8 cellular contexts compared by ENCODE assay signal in genomic region chr12:132686831-132687210, GRCh38. TPM values are rescaled to one million over a fixed set of nuclear protein-coding genes. Genes with fewer than 3 reads are reported as not detected.
A peak's percentile ranks its signal among the peaks of the same experiment; 100 is the strongest.
DNase-seq lines count a peak whose midpoint lies in the region; ATAC-seq, FAIRE-seq and TF ChIP-seq lines count a peak whose summit lies in the region.

No MANE protein-coding gene starts in this region.

- no peak for FAIRE-seq in GM12878 (lab: Jason Lieb, UNC)

- TF ChIP-seq POLR2A in GM12878 (IDR thresholded peaks at IDR 0.05; ENCODE audit: low read depth, low read length), result no peak

- H3K79me2 ChIP-seq in GM12878 (ENCODE audit: control insufficient read depth, insufficient read depth, low read length), result peaks cover 47% of the 10 kb centered on the region

- 2% methylated on average over 30 of the region's 55 CpGs for WGBS in GM12878 (ENCODE audit: insufficient coverage, insufficient replicate concordance, low lambda C conversion rate, missing lambda C conversion rate)
- WGBS in lung, 2 donors, result 0 to 1% methylated on average over 15 to 55 of the region's 55 CpGs
- 0 to 1% methylated on average over 32 to 55 of the region's 55 CpGs for WGBS in aorta, 2 donors

- H3K9me3 Mint-ChIP-seq in CD8-positive, alpha-beta memory T cell, result no peaks in the 10 kb centered on the region

- ATAC-seq in GM19467 (IDR thresholded peaks at IDR 0.05; ENCODE audit: unreplicated experiment) (peak; percentile 14), GM12878 (peak; percentile 17), lung (ENCODE audit: insufficient read depth, low FRiP score) (peak; percentile 59), aorta (ENCODE audit: low FRiP score) (peak; percentile 12)

- intact Hi-C loops in GM12878 (cut with micrococcal nuclease; ENCODE audit: unreplicated experiment) (loop anchor here (1.0 to 2.0 kb wide), 3 partner anchors 14 to 73 kb away; partner anchors contain the start of gene PGAM5), aorta (cut with DNase I) (loop anchor here in 1 of 2 donors (2.0 kb wide), 1 partner anchor 24 kb away; the partner anchor contains the start of gene PGAM5)

- no peaks in the 10 kb centered on the region for H4K20me1 ChIP-seq in GM12878 (ENCODE audit: control insufficient read depth, insufficient read depth)

- no TSS peak for BruUV-seq in GM12878 (replicated peaks; lab: Mats Ljungman, UMichigan)

- TF ChIP-seq RAD21 in GM12878 (IDR thresholded peaks at IDR 0.05; ENCODE audit: insufficient read depth, low read depth, low read length), result no peak

- in situ Hi-C loops in GM12878 (cut with MboI), result no loop called here

- CTCF ChIA-PET in CD8-positive, alpha-beta memory T cell (lab: Charles Lee), result no interaction called here
- CTCF ChIA-PET in GM12878 (lab: Yijun Ruan, JAX), result no interaction called here

- H3K4me3 Mint-ChIP-seq in CD8-positive, alpha-beta memory T cell, result peak overlapping the region; percentile 55 to 95 (median 85)

- RAD21 ChIA-PET in GM12878 (lab: Charles Lee; ENCODE audit: unreplicated experiment), result no interaction called here

- no peak for DNase-seq in CD8-positive, alpha-beta memory T cell
- DNase-seq in HL-60 (ENCODE audit: low read depth in 1 of 2, low spot score in 1 of 2) (peak in 1 of 2 experiments; percentile 21), GM12878 (ENCODE audit: low read depth, low spot score) (no peak), lung (ENCODE audit: low spot score) (no peak), aorta (no peak), AG08396 (ENCODE audit: low spot score) (no peak), ecto neural progenitor cell (ENCODE audit: low spot score) (no peak)

- H3K4me1 Mint-ChIP-seq in CD8-positive, alpha-beta memory T cell, result peaks cover 15 to 30% (median 28%) of the 10 kb centered on the region in 3 donors

- peak overlapping the region; percentile 34 for H2AFZ ChIP-seq in GM12878 (ENCODE audit: control insufficient read depth, low read depth, low read length)

- no peaks in the 10 kb centered on the region for H3K27me3 ChIP-seq in CD8-positive, alpha-beta memory T cell (ENCODE audit: insufficient read depth, low read length, poor library complexity, severe bottlenecking)
- no peaks in the 10 kb centered on the region for H3K27me3 ChIP-seq in HL-60 (ENCODE audit: insufficient read depth, poor library complexity, severe bottlenecking)
- no peaks in the 10 kb centered on the region for H3K27me3 ChIP-seq in GM12878 (replicated peaks in 1 of 2; ENCODE audit: control insufficient read depth in 2 of 2, insufficient read depth in 2 of 2, low read length in 1 of 2)
- no peaks in the 10 kb centered on the region for H3K27me3 ChIP-seq in lung (ENCODE audit: control insufficient read depth, insufficient read depth)
- H3K27me3 ChIP-seq in aorta (ENCODE audit: control insufficient read depth in 1 of 2, insufficient read depth in 2 of 2, low read length in 1 of 2), result no peaks in the 10 kb centered on the region

- peak overlapping the region; percentile 59 for H3K27ac ChIP-seq in CD8-positive, alpha-beta memory T cell (ENCODE audit: low read depth, low read length)
- peak overlapping the region; percentile 82 for H3K27ac ChIP-seq in HL-60 (replicated peaks)
- peak overlapping the region; percentile 72 for H3K27ac ChIP-seq in GM12878 (ENCODE audit: control insufficient read depth, insufficient read depth)
- peak overlapping the region; percentile 64 to 75 for H3K27ac ChIP-seq in lung (ENCODE audit: low read depth in 1 of 2, low read length in 1 of 2)
- peak overlapping the region in 1 of 2 donors; percentile 24 for H3K27ac ChIP-seq in aorta (ENCODE audit: low read depth in 1 of 2, low read length in 2 of 2)

- POLR2A ChIA-PET in CD8-positive, alpha-beta memory T cell (lab: Charles Lee), result no interaction called here
- POLR2A ChIA-PET in GM12878 (lab: Charles Lee), result interaction anchor here (0.6 kb wide), 2 partner anchors 29 to 866 kb away, joined by 3 to 4 read pairs; no protein-coding TSS in a partner anchor

- H3K4me2 ChIP-seq in GM12878 (ENCODE audit: control insufficient read depth, insufficient read depth), result peak overlapping the region; percentile 74; the same call in 1 of the 2 replicates

- no peaks in the 10 kb centered on the region for H3K9me3 ChIP-seq in CD8-positive, alpha-beta memory T cell (ENCODE audit: low read length)
- H3K9me3 ChIP-seq in GM12878 (replicated peaks; ENCODE audit: control insufficient read depth, insufficient read depth, low read length) (peaks cover 8% of the 10 kb centered on the region; the same call in 2 of the 3 replicates), lung (ENCODE audit: control insufficient read depth in 2 of 2, insufficient read depth in 1 of 2, low read length in 1 of 2) (no peaks in the 10 kb centered on the region), aorta (ENCODE audit: control insufficient read depth, low read length) (no peaks in the 10 kb centered on the region)

- TF ChIP-seq CTCF in HL-60 (IDR thresholded peaks at IDR 0.05; ENCODE audit: insufficient read depth, low read length) (no peak), GM12878 (IDR thresholded peaks at IDR 0.05 in 2 of 3, conservative IDR thresholded peaks at IDR 0.05 in 1 of 3; ENCODE audit: control insufficient read depth in 2 of 3, extremely low read depth in 1 of 3, insufficient read depth in 1 of 3, low read depth in 3 of 3, low read length in 3 of 3) (no peak), lung (IDR thresholded peaks at IDR 0.05; ENCODE audit: control extremely low read depth, extremely low read depth) (no peak)

- peaks cover 0 to 1% (median 0%) of the 10 kb centered on the region in 3 donors for H3K36me3 Mint-ChIP-seq in CD8-positive, alpha-beta memory T cell

- peak overlapping the region; percentile 47 for H3K4me3 ChIP-seq in CD8-positive, alpha-beta memory T cell (ENCODE audit: low read length)
- H3K4me3 ChIP-seq in HL-60 (replicated peaks; ENCODE audit: insufficient read depth, low read length) (peak overlapping the region; percentile 71), GM12878 (peak overlapping the region; percentile 83), lung (peak overlapping the region; percentile 88), aorta (ENCODE audit: low read length in 2 of 2) (peak overlapping the region; percentile 55 to 98)

- no peaks in the 10 kb centered on the region for H3K27me3 Mint-ChIP-seq in CD8-positive, alpha-beta memory T cell

- peak overlapping the region; percentile 75 for H3K9ac ChIP-seq in GM12878 (ENCODE audit: control insufficient read depth, insufficient read depth, low read length)

- peaks cover 7% of the 10 kb centered on the region for H3K4me1 ChIP-seq in CD8-positive, alpha-beta memory T cell (ENCODE audit: insufficient read depth, low read length)
- H3K4me1 ChIP-seq in GM12878 (ENCODE audit: control insufficient read depth, insufficient read depth, low read length), result peaks cover 5% of the 10 kb centered on the region
- peaks cover 0 to 9% of the 10 kb centered on the region in 2 donors for H3K4me1 ChIP-seq in lung (ENCODE audit: control insufficient read depth in 2 of 2, insufficient read depth in 2 of 2, low read length in 2 of 2)
- H3K4me1 ChIP-seq in aorta (ENCODE audit: control insufficient read depth in 1 of 2, insufficient read depth in 2 of 2, low read length in 2 of 2), result no peaks in the 10 kb centered on the region

- SMC1A ChIA-PET in GM12878 (lab: Charles Lee; ENCODE audit: uncharacterized antibody, unreplicated experiment), result interaction anchor here (0.6 kb wide), 1 partner anchor 108 kb away, joined by 3 read pairs; no protein-coding TSS in a partner anchor

- TF ChIP-seq EP300 in GM12878 (IDR thresholded peaks at IDR 0.05; ENCODE audit: borderline replicate concordance in 1 of 2, control insufficient read depth in 1 of 2, low read depth in 2 of 2, low read length in 2 of 2), result no peak

- no peaks in the 10 kb centered on the region for H3K36me3 ChIP-seq in CD8-positive, alpha-beta memory T cell (ENCODE audit: insufficient read depth, low read length)
- H3K36me3 ChIP-seq in GM12878 (ENCODE audit: control insufficient read depth in 2 of 2, insufficient read depth in 2 of 2, low read length in 1 of 2) (peaks cover 0 to 3% of the 10 kb centered on the region in 2 experiments; a peak in 2 of 4 replicates), lung (ENCODE audit: control insufficient read depth in 2 of 2, insufficient read depth in 2 of 2, low read length in 2 of 2) (peaks cover 1 to 3% of the 10 kb centered on the region in 2 donors), aorta (ENCODE audit: control insufficient read depth in 1 of 2, insufficient read depth in 2 of 2, low read length in 1 of 2) (no peaks in the 10 kb centered on the region)

- no peak overlapping the region for H3K27ac Mint-ChIP-seq in CD8-positive, alpha-beta memory T cell

RNA-seq across cellular contexts. Expression of gene POLE, which starts 0.3 kb away (rescaled TPM):
- total RNA-seq in CD8-positive, alpha-beta memory T cell, result 100 to 1,000 TPM; 109 to 117 TPM
- 4.2 TPM for polyA plus RNA-seq in CD8-positive, alpha-beta memory T cell
- total RNA-seq in GM12878 (2013; cell fraction: nucleolus; rRNA removed), result 207 and 245 TPM in 2 replicates
- total RNA-seq in GM12878 (2014; rRNA removed) (56.1 and 69.6 TPM in 2 replicates), GM12878 (2014; rRNA removed; fragmentation: Illumina TruSeq; extraction: Trizol) (24.8 and 26.7 TPM in 2 replicates), GM12878 (2021) (86.8 and 103 TPM in 2 replicates), lung (10 to 100 TPM; 28.7 to 49.9 TPM), aorta (10 to 100 TPM; 33.0 to 46.8 TPM)
- polyA plus RNA-seq in GM12878 (2011; ENCODE audit: low read depth), result 26.2 TPM
- polyA plus RNA-seq in GM12878 (2011; rRNA removed) (21.4 and 43.6 TPM in 2 replicates), GM12878 (2014; fragmentation: Illumina TruSeq; extraction: Trizol) (29.8 and 50.0 TPM in 2 replicates), GM12878 (2014; fragmentation: Nextera tagmentation; extraction: Ambion mirVana) (1 to 10 TPM; 2.3 to 3.5 TPM), GM12878 (2014; rRNA removed) (84.2 and 91.5 TPM in 2 replicates), GM12878 (2016; fragmentation: Nextera tagmentation; extraction: Ambion mirVana) (10 to 100 TPM; 28.7 to 30.6 TPM), lung (10 to 100 TPM in 1 of 2 donors, 1 to 10 TPM in 1; 9.3 to 22.0 TPM), aorta (10 to 100 TPM in 1 of 2 donors, 1 to 10 TPM in 1; 7.5 to 41.4 TPM)
- polyA plus RNA-seq in GM12878 (2011; cell fraction: cytosol; rRNA removed), result 34.1 and 49.3 TPM in 2 replicates
- 389 and 485 TPM in 2 replicates for polyA plus RNA-seq in GM12878 (2011; cell fraction: nucleus; rRNA removed)
- polyA plus RNA-seq in GM12878 (2012), result 40.1 and 40.7 TPM in 2 replicates
- 94.9 and 113 TPM in 2 replicates for polyA minus RNA-seq in GM12878 (2011; rRNA and poly(A)+ RNA removed)
- polyA minus RNA-seq in GM12878 (2011; cell fraction: cytosol; rRNA and poly(A)+ RNA removed), result 56.0 and 75.9 TPM in 2 replicates
- 192 and 321 TPM in 2 replicates for polyA minus RNA-seq in GM12878 (2011; cell fraction: nucleus; rRNA and poly(A)+ RNA removed)

RNA-seq across cellular contexts. Expression of gene PXMP2, which starts 0.6 kb away (rescaled TPM):
- total RNA-seq in CD8-positive, alpha-beta memory T cell, result 10 to 100 TPM; 21.2 to 22.5 TPM
- 14.5 TPM for polyA plus RNA-seq in CD8-positive, alpha-beta memory T cell
- total RNA-seq in GM12878 (2013; cell fraction: nucleolus; rRNA removed), result 4.5 and 6.7 TPM in 2 replicates
- 61.5 and 65.0 TPM in 2 replicates for total RNA-seq in GM12878 (2014; rRNA removed)
- 37.6 and 38.1 TPM in 2 replicates for total RNA-seq in GM12878 (2014; rRNA removed; fragmentation: Illumina TruSeq; extraction: Trizol)
- 40.9 and 41.5 TPM in 2 replicates for total RNA-seq in GM12878 (2021)
- polyA plus RNA-seq in GM12878 (2011; ENCODE audit: low read depth), result 9.8 TPM
- 31.6 and 36.4 TPM in 2 replicates for polyA plus RNA-seq in GM12878 (2011; rRNA removed)
- 46.6 and 57.4 TPM in 2 replicates for polyA plus RNA-seq in GM12878 (2011; cell fraction: cytosol; rRNA removed)
- polyA plus RNA-seq in GM12878 (2011; cell fraction: nucleus; rRNA removed), result 25.1 and 30.4 TPM in 2 replicates
- polyA plus RNA-seq in GM12878 (2012), result 29.3 and 31.8 TPM in 2 replicates
- 18.4 and 42.6 TPM in 2 replicates for polyA plus RNA-seq in GM12878 (2014; fragmentation: Illumina TruSeq; extraction: Trizol)
- 10 to 100 TPM in 1 of 2 experiments, 1 to 10 TPM in 1; 4.0 to 10.3 TPM for polyA plus RNA-seq in GM12878 (2014; fragmentation: Nextera tagmentation; extraction: Ambion mirVana)
- 68.5 and 73.6 TPM in 2 replicates for polyA plus RNA-seq in GM12878 (2014; rRNA removed)
- 10 to 100 TPM; 66.7 to 97.8 TPM for polyA plus RNA-seq in GM12878 (2016; fragmentation: Nextera tagmentation; extraction: Ambion mirVana)
- 11.2 and 15.8 TPM in 2 replicates for polyA minus RNA-seq in GM12878 (2011; rRNA and poly(A)+ RNA removed)
- 9.6 and 11.4 TPM in 2 replicates for polyA minus RNA-seq in GM12878 (2011; cell fraction: cytosol; rRNA and poly(A)+ RNA removed)
- polyA minus RNA-seq in GM12878 (2011; cell fraction: nucleus; rRNA and poly(A)+ RNA removed), result 4.0 and 8.3 TPM in 2 replicates
- total RNA-seq in lung, result 10 to 100 TPM; 13.1 to 15.3 TPM
- polyA plus RNA-seq in lung, result 10 to 100 TPM in 1 of 2 donors, 1 to 10 TPM in 1; 5.6 to 13.3 TPM
- 10 to 100 TPM; 13.0 to 16.3 TPM for total RNA-seq in aorta
- 10 to 100 TPM; 23.8 to 70.7 TPM for polyA plus RNA-seq in aorta

RNA-seq across cellular contexts. Expression of gene PGAM5, which starts 23.8 kb away (rescaled TPM):
- total RNA-seq in CD8-positive, alpha-beta memory T cell, result 100 to 1,000 TPM in 1 of 2 experiments, 10 to 100 TPM in 1; 99.7 to 102 TPM
- 31.8 TPM for polyA plus RNA-seq in CD8-positive, alpha-beta memory T cell
- total RNA-seq in GM12878 (2013; cell fraction: nucleolus; rRNA removed), result 11.7 and 13.8 TPM in 2 replicates
- total RNA-seq in GM12878 (2014; rRNA removed) (71.2 and 81.8 TPM in 2 replicates), GM12878 (2014; rRNA removed; fragmentation: Illumina TruSeq; extraction: Trizol) (47.6 and 55.7 TPM in 2 replicates), GM12878 (2021) (79.7 and 90.9 TPM in 2 replicates), lung (10 to 100 TPM; 11.0 to 32.4 TPM), aorta (10 to 100 TPM; 12.9 to 17.3 TPM)
- polyA plus RNA-seq in GM12878 (2011; ENCODE audit: low read depth), result 13.7 TPM
- polyA plus RNA-seq in GM12878 (2011; rRNA removed) (16.2 and 27.7 TPM in 2 replicates), GM12878 (2014; fragmentation: Illumina TruSeq; extraction: Trizol) (16.5 and 44.3 TPM in 2 replicates), GM12878 (2014; fragmentation: Nextera tagmentation; extraction: Ambion mirVana) (10 to 100 TPM in 1 of 2 experiments, 1 to 10 TPM in 1; 9.6 to 16.4 TPM), GM12878 (2014; rRNA removed) (66.9 and 68.4 TPM in 2 replicates), GM12878 (2016; fragmentation: Nextera tagmentation; extraction: Ambion mirVana) (10 to 100 TPM in 1 of 2 experiments, 1 to 10 TPM in 1; 8.2 to 46.3 TPM), lung (10 to 100 TPM; 22.4 to 23.9 TPM), aorta (1 to 10 TPM; 6.6 to 7.8 TPM)
- polyA plus RNA-seq in GM12878 (2011; cell fraction: cytosol; rRNA removed), result 37.0 and 60.9 TPM in 2 replicates
- 21.7 and 34.5 TPM in 2 replicates for polyA plus RNA-seq in GM12878 (2011; cell fraction: nucleus; rRNA removed)
- 23.3 and 33.4 TPM in 2 replicates for polyA plus RNA-seq in GM12878 (2012)
- 44.8 and 87.5 TPM in 2 replicates for polyA minus RNA-seq in GM12878 (2011; rRNA and poly(A)+ RNA removed)
- 35.5 and 42.9 TPM in 2 replicates for polyA minus RNA-seq in GM12878 (2011; cell fraction: cytosol; rRNA and poly(A)+ RNA removed)
- polyA minus RNA-seq in GM12878 (2011; cell fraction: nucleus; rRNA and poly(A)+ RNA removed), result 12.3 and 23.3 TPM in 2 replicates
